In genomic region chr9:95018099-95018927, GRCh38 we compare ENCODE assay signal across 1 cellular context.
TF ChIP-seq lines count a peak whose summit lies in the region.

No MANE protein-coding gene starts in this region.

TF ChIP-seq in K562, 482 proteins besides CTCF, POLR2A, EP300 and RAD21 (continued from another document):
- TF ChIP-seq MBD2 (IDR thresholded peaks at IDR 0.05; ENCODE audit: borderline replicate concordance, low read depth) (no peak), HCFC1 (IDR thresholded peaks at IDR 0.05; ENCODE audit: low read depth, low read length) (no peak), ZZZ3 (IDR thresholded peaks at IDR 0.05) (no peak), DNMT1 (IDR thresholded peaks at IDR 0.05) (no peak), SMARCB1 (IDR thresholded peaks at IDR 0.05; ENCODE audit: insufficient read length, low read depth) (no peak), TRIM24 (IDR thresholded peaks at IDR 0.05) (no peak), SRSF7 (optimal IDR thresholded peaks at IDR 0.05; ENCODE audit: low read depth, low read length) (no peak), U2AF1 (optimal IDR thresholded peaks at IDR 0.05; ENCODE audit: low read depth, low read length) (no peak), ZBTB43 (CRISPR knock-in tag; IDR thresholded peaks at IDR 0.05) (no peak), ZNF398 (CRISPR knock-in tag; IDR thresholded peaks at IDR 0.05) (no peak), BCLAF1 (IDR thresholded peaks at IDR 0.05; ENCODE audit: borderline replicate concordance in 1 of 2, control insufficient read depth in 1 of 2, low read depth in 2 of 2, low read length in 1 of 2) (no peak), ZNF436 (CRISPR knock-in tag; IDR thresholded peaks at IDR 0.05) (no peak), BCL6 (CRISPR knock-in tag; IDR thresholded peaks at IDR 0.05) (no peak), OTX1 (CRISPR knock-in tag; IDR thresholded peaks at IDR 0.05) (no peak), MYBL2 (IDR thresholded peaks at IDR 0.05; ENCODE audit: low read depth) (no peak), MYBL2 (CRISPR knock-in tag; IDR thresholded peaks at IDR 0.05; ENCODE audit: borderline replicate concordance) (no peak), PHB (CRISPR knock-in tag; IDR thresholded peaks at IDR 0.05) (no peak), ZNF121 (CRISPR knock-in tag; conservative IDR thresholded peaks at IDR 0.05) (no peak), MAFG (tag; conservative IDR thresholded peaks at IDR 0.05) (peak; percentile 37; the same call in 1 of the 2 replicates), ATF3 (IDR thresholded peaks at IDR 0.05) (peak; percentile 57; the same call in 1 of the 2 replicates), ATF3 (CRISPR knock-in tag; conservative IDR thresholded peaks at IDR 0.05) (no peak), ZNF395 (CRISPR knock-in tag; IDR thresholded peaks at IDR 0.05) (no peak), FOXK2 (conservative IDR thresholded peaks at IDR 0.05 in 1 of 2, IDR thresholded peaks at IDR 0.05 in 1 of 2; ENCODE audit: low read depth in 2 of 2) (no peak), ZBTB8A (IDR thresholded peaks at IDR 0.05; ENCODE audit: partially characterized antibody) (no peak), ZNF354B (CRISPR knock-in tag; IDR thresholded peaks at IDR 0.05) (no peak), RBM17 (IDR thresholded peaks at IDR 0.05; ENCODE audit: borderline replicate concordance, low read depth, low read length) (no peak)
